In the genomic region with DNA sequence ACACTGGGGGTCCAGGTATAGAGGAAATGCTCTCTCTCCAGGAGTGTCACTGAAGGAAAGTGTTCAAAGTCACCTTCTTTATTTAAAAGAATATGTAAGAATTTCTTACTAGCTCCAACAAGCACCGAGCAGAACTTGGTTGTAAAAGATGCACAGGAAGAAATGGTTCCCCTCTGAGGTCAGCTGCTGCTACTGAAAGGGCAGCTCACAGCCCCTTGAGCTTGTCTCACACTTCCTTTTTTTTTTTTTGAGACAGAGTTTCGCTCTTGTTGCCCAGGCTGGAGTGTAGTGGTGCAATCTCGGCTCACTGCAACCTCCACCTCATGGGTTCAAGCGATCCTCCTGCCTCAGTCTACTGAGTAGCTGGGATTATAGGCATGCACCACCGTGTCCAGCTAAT, we compare ENCODE assay signal across 23 cellular contexts.
A peak's percentile ranks its signal among the peaks of the same experiment; 100 is the strongest.
DNase-seq lines count a peak whose midpoint lies in the region; ATAC-seq and TF ChIP-seq lines count a peak whose summit lies in the region.
"Had no signal": no experiment of that assay in that cellular context is flagged by ENCODE, and none has a peak within 500 bp of the region (broad histone marks: within the 10 kb centered on the region; RNA-seq: fewer than 3 reads in every experiment).

No MANE protein-coding gene starts in this region.

- POLR2A ChIA-PET in GM10248 (lab: Yijun Ruan, JAX) = interaction anchor here (0.6 to 1.1 kb wide), 4 partner anchors 21 to 104 kb away, joined by 3 to 9 read pairs (median 3); no protein-coding TSS in a partner anchor
- POLR2A ChIA-PET in naive thymus-derived CD4-positive, alpha-beta T cell (lab: Charles Lee) = no interaction called here

- H3K9me3 Mint-ChIP-seq in naive thymus-derived CD4-positive, alpha-beta T cell = peaks cover 0 to 3% (median 0%) of the 10 kb centered on the region in 11 donors
- H3K9me3 Mint-ChIP-seq: neural progenitor cell had no signal

- peaks cover 0 to 32% (median 9%) of the 10 kb centered on the region in 7 donors for H3K4me1 Mint-ChIP-seq in naive thymus-derived CD4-positive, alpha-beta T cell

- CTCF ChIA-PET in GM10248 (lab: Yijun Ruan, JAX) = interaction anchor here (0.7 to 4.5 kb wide), 16 partner anchors 9 to 127 kb away, joined by 3 to 23 read pairs (median 4); partner anchors contain the start of gene RAPGEF1
- CTCF ChIA-PET in naive thymus-derived CD4-positive, alpha-beta T cell (lab: Charles Lee) = interaction anchor here (0.6 kb wide), 1 partner anchor 598 kb away, joined by 4 read pairs; no protein-coding TSS in a partner anchor

- DNase-seq in GM10248 (ENCODE audit: extremely low spot score) (peak; percentile 59), SW 1271 (lab: John Stamatoyannopoulos, UW) (no peak), foreskin melanocyte (no peak), GM03348 (ENCODE audit: low spot score) (no peak), sciatic nerve (ENCODE audit: low spot score) (no peak)
- DNase-seq in naive thymus-derived CD4-positive, alpha-beta T cell = no peak
- DNase-seq: activated CD8-positive, alpha-beta memory T cell treated with anti-CD3 and anti-CD28 coated beads for 24 hours; activated effector memory CD4-positive, alpha-beta T cell treated with anti-CD3 and anti-CD28 coated beads, Interleukin-2, amount 50 U/mL, for 16 hours; anterior cingulate cortex; colonic mucosa; IMR-90; NCI-H1417 treated with DMSO at 0.1 percent for 48 hours; NCI-H226; PC-3; retina; SK-N-SH; substantia nigra had no signal

- peak overlapping the region; percentile 88 for H3K9ac ChIP-seq in OCI-LY3 (ENCODE audit: low read length)
- H3K9ac ChIP-seq: neural progenitor cell, SK-N-SH had no signal

- H3K27me3 Mint-ChIP-seq in naive thymus-derived CD4-positive, alpha-beta T cell = no peaks in the 10 kb centered on the region

- H3K4me3 Mint-ChIP-seq in naive thymus-derived CD4-positive, alpha-beta T cell = no peak overlapping the region
- H3K4me3 Mint-ChIP-seq: neural progenitor cell had no signal

- peaks cover 7 to 66% (median 19%) of the 10 kb centered on the region in 5 donors for H3K36me3 Mint-ChIP-seq in naive thymus-derived CD4-positive, alpha-beta T cell

- H3K79me2 ChIP-seq in OCI-LY3 (ENCODE audit: low read length) = peaks cover 84% of the 10 kb centered on the region

- intact Hi-C loops in naive thymus-derived CD4-positive, alpha-beta T cell (cut with micrococcal nuclease) = no loop called here
- intact Hi-C loops in sciatic nerve (cut with DNase I) = no loop called here

- H4K20me1 ChIP-seq in OCI-LY3 (ENCODE audit: insufficient read depth, low read length) = no peaks in the 10 kb centered on the region

- ATAC-seq in GM21529 (IDR thresholded peaks at IDR 0.05; ENCODE audit: unreplicated experiment) (peak; percentile 38), sciatic nerve (no peak)
- peak; percentile 25 for ATAC-seq in naive thymus-derived CD4-positive, alpha-beta T cell
- ATAC-seq: gastroesophageal sphincter, PC-3 had no signal

- H3K27me3 ChIP-seq in OCI-LY3 (ENCODE audit: low read depth, low read length) = no peaks in the 10 kb centered on the region
- no peaks in the 10 kb centered on the region for H3K27me3 ChIP-seq in naive thymus-derived CD4-positive, alpha-beta T cell (ENCODE audit: control insufficient read depth in 2 of 2, insufficient read depth in 2 of 2, low read length in 2 of 2)
- H3K27me3 ChIP-seq: colonic mucosa, gastroesophageal sphincter, neural progenitor cell had no signal

- peak overlapping the region; percentile 60 for H3K4me3 ChIP-seq in OCI-LY3 (ENCODE audit: low read length)
- H3K4me3 ChIP-seq in naive thymus-derived CD4-positive, alpha-beta T cell (ENCODE audit: low read length) = no peak overlapping the region
- H3K4me3 ChIP-seq: colonic mucosa, gastroesophageal sphincter, neural progenitor cell had no signal

- H2AFZ ChIP-seq in OCI-LY3 (ENCODE audit: low read depth, low read length) = no peak overlapping the region
- H2AFZ ChIP-seq: neural progenitor cell had no signal

- peak overlapping the region; percentile 98 for H3K27ac ChIP-seq in OCI-LY3 (ENCODE audit: low read length)
- H3K27ac ChIP-seq in naive thymus-derived CD4-positive, alpha-beta T cell (ENCODE audit: low read depth, low read length) = no peak overlapping the region
- H3K27ac ChIP-seq: colonic mucosa, epithelial cell of prostate, gastroesophageal sphincter, neural progenitor cell, VCaP had no signal

- H3K4me1 ChIP-seq in OCI-LY3 (ENCODE audit: low read length) = peaks cover 78% of the 10 kb centered on the region
- H3K4me1 ChIP-seq in naive thymus-derived CD4-positive, alpha-beta T cell (ENCODE audit: control insufficient read depth in 2 of 2, insufficient read depth in 2 of 2, low read length in 2 of 2) = peaks cover 0 to 24% of the 10 kb centered on the region in 2 donors
- H3K4me1 ChIP-seq: colonic mucosa had no signal

- H3K36me3 ChIP-seq in OCI-LY3 (replicated peaks; ENCODE audit: low read depth, low read length) = peaks cover 86% of the 10 kb centered on the region
- H3K36me3 ChIP-seq in naive thymus-derived CD4-positive, alpha-beta T cell (ENCODE audit: control insufficient read depth in 2 of 3, insufficient read depth in 3 of 3, low read length in 3 of 3) = peaks cover 11 to 78% (median 15%) of the 10 kb centered on the region in 3 experiments
- H3K36me3 ChIP-seq: neural progenitor cell had no signal

- TF ChIP-seq CTCF in GM10248 (IDR thresholded peaks at IDR 0.05; ENCODE audit: control extremely low read depth, extremely low read depth, low read depth, missing control alignments) (no peak), OCI-LY3 (IDR thresholded peaks at IDR 0.05; ENCODE audit: low read depth, low read length) (no peak)

- peak overlapping the region; percentile 78 for H3K4me2 ChIP-seq in OCI-LY3 (ENCODE audit: low read length)
- H3K4me2 ChIP-seq: neural progenitor cell, SK-N-SH had no signal

- H3K9me3 ChIP-seq in OCI-LY3 (ENCODE audit: insufficient read depth, low read length) = no peaks in the 10 kb centered on the region
- H3K9me3 ChIP-seq in naive thymus-derived CD4-positive, alpha-beta T cell (ENCODE audit: control insufficient read depth in 2 of 3, low read length in 3 of 3) = no peaks in the 10 kb centered on the region
- H3K9me3 ChIP-seq: colonic mucosa, gastroesophageal sphincter, SK-N-SH had no signal

- no peak overlapping the region for H3K27ac Mint-ChIP-seq in naive thymus-derived CD4-positive, alpha-beta T cell
